ENCODE assay signal across 8 cellular contexts in the genomic region with DNA sequence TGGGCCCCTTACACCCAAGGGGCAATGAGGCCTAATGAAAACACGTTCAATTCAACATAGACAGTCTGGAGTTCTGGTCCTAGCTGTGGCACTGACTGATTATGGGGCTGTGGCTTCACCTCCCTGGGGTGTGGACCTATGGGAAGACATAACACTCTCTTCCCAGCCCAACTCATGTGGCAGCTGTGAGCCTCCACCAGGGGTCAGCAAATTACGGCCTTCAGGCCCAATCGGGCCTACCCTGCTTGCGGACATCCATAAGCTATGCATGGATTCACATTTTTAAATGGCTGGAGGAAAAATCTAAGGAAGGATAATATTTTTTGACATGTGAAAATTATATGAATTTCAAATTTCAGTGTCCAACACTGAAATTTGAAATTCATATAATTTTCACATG.
DNase-seq lines count a peak whose midpoint lies in the region; ATAC-seq and TF ChIP-seq lines count a peak whose summit lies in the region.

No MANE protein-coding gene starts in this region.

- no peaks in the 10 kb centered on the region for H4K20me1 ChIP-seq in hepatocyte (ENCODE audit: insufficient read depth, poor library complexity, severe bottlenecking)

- H3K27me3 ChIP-seq in hepatocyte = no peaks in the 10 kb centered on the region

- H3K36me3 ChIP-seq in hepatocyte (replicated peaks; ENCODE audit: insufficient read depth, low read depth) = no peaks in the 10 kb centered on the region

- H3K4me1 ChIP-seq in hepatocyte (ENCODE audit: insufficient read depth) = no peaks in the 10 kb centered on the region

- peak; percentile 17 for TF ChIP-seq CTCF in hepatocyte (IDR thresholded peaks at IDR 0.05; ENCODE audit: poor library complexity)

- H3K9me2 ChIP-seq in hepatocyte (replicated peaks; ENCODE audit: insufficient read depth) = no peaks in the 10 kb centered on the region

- DNase-seq in COLO668 (lab: John Stamatoyannopoulos, UW; ENCODE audit: unreplicated experiment) = peak; percentile 54
- DNase-seq in SK-N-DZ (ENCODE audit: low spot score) = peak; percentile 2
- peak; percentile 28 for DNase-seq in hepatocyte (ENCODE audit: low spot score)
- DNase-seq in COR-L47 (lab: John Stamatoyannopoulos, UW) = no peak
- no peak for DNase-seq in activated CD4-positive, CD25-positive, alpha-beta regulatory T cell (lab: John Stamatoyannopoulos, UW)

- ATAC-seq in GM19328 (IDR thresholded peaks at IDR 0.05; ENCODE audit: unreplicated experiment) = peak; percentile 51
- ATAC-seq in HG02588 (IDR thresholded peaks at IDR 0.05; ENCODE audit: unreplicated experiment) = no peak
- ATAC-seq in HG03039 (IDR thresholded peaks at IDR 0.05; ENCODE audit: unreplicated experiment) = no peak

- no peak overlapping the region for H3K27ac ChIP-seq in hepatocyte

- H3K4me3 ChIP-seq in hepatocyte = no peak overlapping the region

- no peak overlapping the region for H2AFZ ChIP-seq in hepatocyte

- H3K79me2 ChIP-seq in hepatocyte = no peaks in the 10 kb centered on the region

- H3K9me3 ChIP-seq in hepatocyte (ENCODE audit: low read depth) = no peaks in the 10 kb centered on the region

- 59% methylated on average over 4 of the region's 4 CpGs for WGBS in hepatocyte (ENCODE audit: low lambda C conversion rate, missing lambda C conversion rate)

- H3K4me2 ChIP-seq in hepatocyte = no peak overlapping the region

Comparison
In these comparisons a context has a peak if more than half of its experiments do, and no peak if none do; other contexts are left out.
1. DNase-seq: peak in COLO668 (single experiment), SK-N-DZ (single experiment) and hepatocyte (single experiment); none in COR-L47 (single experiment) and activated CD4-positive, CD25-positive, alpha-beta regulatory T cell (0 of 4).